ENCODE assay signal across 21 cellular contexts in the genomic region with DNA sequence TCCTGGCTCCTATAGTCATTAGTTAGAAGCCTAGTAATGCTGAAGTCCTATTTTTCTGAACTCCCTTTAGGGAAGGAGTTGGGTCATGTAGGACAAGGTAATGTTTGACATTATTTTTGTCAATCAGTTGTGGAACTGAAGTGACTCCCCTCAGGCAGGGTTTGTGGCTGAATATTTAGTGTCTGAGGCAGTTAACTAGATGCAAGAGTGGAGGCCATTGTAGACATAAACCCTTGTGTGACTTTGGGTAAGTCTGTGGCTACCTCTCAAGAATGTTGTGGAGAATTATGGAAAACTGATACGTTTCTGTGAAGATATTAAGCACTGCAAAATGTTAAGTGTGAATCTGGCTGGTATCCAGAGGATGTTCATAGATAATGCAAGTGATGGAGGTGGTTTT. TPM values are rescaled to one million over a fixed set of nuclear protein-coding genes. Genes with fewer than 3 reads are reported as not detected.
DNase-seq lines count a peak whose midpoint lies in the region; ATAC-seq and TF ChIP-seq lines count a peak whose summit lies in the region.
"Had no signal": no experiment of that assay in that cellular context is flagged by ENCODE, and none has a peak within 500 bp of the region (broad histone marks: within the 10 kb centered on the region; RNA-seq: fewer than 3 reads in every experiment).

No MANE protein-coding gene starts in this region.

- H3K79me2 ChIP-seq in Karpas-422 (ENCODE audit: low read length), result no peaks in the 10 kb centered on the region

- TF ChIP-seq CTCF in endodermal cell (conservative IDR thresholded peaks at IDR 0.05), result no peak
- TF ChIP-seq CTCF in type B pancreatic cell (conservative IDR thresholded peaks at IDR 0.05), result no peak

- 0 out of 2 replicates have a peak overlapping the region, but pooled peaks have one; percentile 11 for H3K9ac ChIP-seq in Karpas-422 (ENCODE audit: low read length)
- H3K9ac ChIP-seq in endodermal cell (ENCODE audit: extremely low read depth, low read length, poor library complexity, severe bottlenecking), result peak overlapping the region; percentile 43
- H3K9ac ChIP-seq: KMS-11 had no signal

- H3K9me2 ChIP-seq in Karpas-422 (replicated peaks; ENCODE audit: insufficient read depth, low read length), result no peaks in the 10 kb centered on the region

- no peaks in the 10 kb centered on the region for H3K27me3 ChIP-seq in Karpas-422 (ENCODE audit: low read length)
- H3K27me3 ChIP-seq in endodermal cell (ENCODE audit: control insufficient read depth, insufficient read depth, low read length, poor library complexity, severe bottlenecking), result no peaks in the 10 kb centered on the region
- H3K27me3 ChIP-seq: tibial artery had no signal

- peak; percentile 13 for ATAC-seq in left lobe of liver
- ATAC-seq: activated CD8-positive, alpha-beta T cell treated with anti-CD3 and anti-CD28 coated beads, Interleukin-2, amount 10 ng/mL, durations not matched to agents 7 days and 5 days; naive thymus-derived CD4-positive, alpha-beta T cell; SK-N-SH treated with all-trans-retinoic acid at 6 μM for 48 hours; stimulated activated naive CD8-positive, alpha-beta T cell treated with anti-CD3 and anti-CD28 coated beads, Interleukin-15, Interleukin-2, amounts not matched to agents 100 U/mL and 50 U/mL, for 24 hours had no signal

- no peak overlapping the region for H3K4me2 ChIP-seq in Karpas-422 (ENCODE audit: low read depth, low read length, poor library complexity, severe bottlenecking)

- H3K36me3 ChIP-seq in Karpas-422 (ENCODE audit: insufficient read depth, low read length) (no peaks in the 10 kb centered on the region), endodermal cell (ENCODE audit: control insufficient read depth, insufficient read depth, low read length) (no peaks in the 10 kb centered on the region)
- H3K36me3 ChIP-seq: tibial artery had no signal

- H3K27ac ChIP-seq in Karpas-422 (ENCODE audit: low read length), result peak overlapping the region; percentile 92
- no peak overlapping the region for H3K27ac ChIP-seq in endodermal cell (ENCODE audit: low read depth, low read length)
- H3K27ac ChIP-seq: KMS-11, tibial artery had no signal

- H3K9me3 ChIP-seq in Karpas-422 (ENCODE audit: low read length) (no peaks in the 10 kb centered on the region), endodermal cell (ENCODE audit: control insufficient read depth, low read length) (peaks cover 11% of the 10 kb centered on the region)
- H3K9me3 ChIP-seq: tibial artery had no signal

- no peak overlapping the region for H3K4me3 ChIP-seq in Karpas-422 (ENCODE audit: low read length)
- peak overlapping the region; percentile 80 for H3K4me3 ChIP-seq in endodermal cell (ENCODE audit: low read length)
- H3K4me3 ChIP-seq: tibial artery had no signal

- H3K27ac Mint-ChIP-seq in endodermal cell (no peak overlapping the region), type B pancreatic cell (peak overlapping the region; percentile 89)
- H3K27ac Mint-ChIP-seq: activated CD8-positive, alpha-beta T cell treated with anti-CD3 and anti-CD28 coated beads, Interleukin-2, amount 10 ng/mL, durations not matched to agents 7 days and 5 days; activated naive CD4-positive, alpha-beta T cell treated with anti-CD3 and anti-CD28 coated beads, Interleukin-2, amount 10 ng/mL, durations not matched to agents 7 days and 5 days; activated T-cell treated with anti-CD3 and anti-CD28 coated beads, Interleukin-2, amount 50 U/mL, for 24 hours; B cell; H9; naive thymus-derived CD4-positive, alpha-beta T cell had no signal

- H3K9me3 Mint-ChIP-seq in endodermal cell (peaks cover 3% of the 10 kb centered on the region), type B pancreatic cell (peaks cover 15% of the 10 kb centered on the region)
- H3K9me3 Mint-ChIP-seq: activated naive CD4-positive, alpha-beta T cell treated with anti-CD3 and anti-CD28 coated beads, Interleukin-2, amount 10 ng/mL, durations not matched to agents 7 days and 5 days; activated T-cell treated with anti-CD3 and anti-CD28 coated beads, Interleukin-2, amount 50 U/mL, for 24 hours had no signal

- H3K4me3 Mint-ChIP-seq in endodermal cell, result peak overlapping the region; percentile 54
- H3K4me3 Mint-ChIP-seq in type B pancreatic cell, result peak overlapping the region; percentile 82
- H3K4me3 Mint-ChIP-seq: activated CD8-positive, alpha-beta T cell treated with anti-CD3 and anti-CD28 coated beads, Interleukin-2, amount 10 ng/mL, durations not matched to agents 7 days and 5 days; activated naive CD4-positive, alpha-beta T cell treated with anti-CD3 and anti-CD28 coated beads, Interleukin-2, amount 10 ng/mL, durations not matched to agents 7 days and 5 days; activated T-cell treated with anti-CD3 and anti-CD28 coated beads, Interleukin-2, amount 50 U/mL, for 24 hours; B cell; H9; naive thymus-derived CD4-positive, alpha-beta T cell had no signal

- H3K27me3 Mint-ChIP-seq in endodermal cell (ENCODE audit: insufficient read depth) (no peaks in the 10 kb centered on the region), type B pancreatic cell (no peaks in the 10 kb centered on the region)
- H3K27me3 Mint-ChIP-seq: activated naive CD4-positive, alpha-beta T cell treated with anti-CD3 and anti-CD28 coated beads, Interleukin-2, amount 10 ng/mL, durations not matched to agents 7 days and 5 days; activated T-cell treated with anti-CD3 and anti-CD28 coated beads, Interleukin-2, amount 50 U/mL, for 24 hours; B cell; naive thymus-derived CD4-positive, alpha-beta T cell had no signal

- WGBS in endodermal cell (ENCODE audit: insufficient coverage in 1 of 2, insufficient read length in 1 of 2), 2 experiments, result 80 to 81% methylated on average over 1 of the region's 1 CpG

- H3K36me3 Mint-ChIP-seq in endodermal cell (ENCODE audit: low read depth) (no peaks in the 10 kb centered on the region), type B pancreatic cell (peaks cover 4% of the 10 kb centered on the region)

- H3K4me1 Mint-ChIP-seq in endodermal cell (peaks cover 43% of the 10 kb centered on the region), type B pancreatic cell (ENCODE audit: unreplicated experiment) (peaks cover 28% of the 10 kb centered on the region)
- H3K4me1 Mint-ChIP-seq: B cell had no signal

- H3K4me1 ChIP-seq in Karpas-422 (ENCODE audit: low read length) (peaks cover 90% of the 10 kb centered on the region), endodermal cell (ENCODE audit: control insufficient read depth, insufficient read depth, low read length) (peaks cover 15% of the 10 kb centered on the region)

- H4K20me1 ChIP-seq in Karpas-422 (ENCODE audit: insufficient read depth, low read depth, low read length), result no peaks in the 10 kb centered on the region

- DNase-seq in Karpas-422 (no peak), endodermal cell (no peak), left lobe of liver (ENCODE audit: low spot score) (no peak), type B pancreatic cell (ENCODE audit: extremely low spot score, unreplicated experiment) (no peak), NCI-H748 treated with DMSO at 0.1 percent for 48 hours (lab: John Stamatoyannopoulos, UW) (no peak), T-helper 2 cell (no peak), ureter (ENCODE audit: low spot score) (no peak)
- DNase-seq: activated CD8-positive, alpha-beta T cell treated with anti-CD3 and anti-CD28 coated beads, Interleukin-2, amount 10 ng/mL, durations not matched to agents 7 days and 5 days; activated naive CD4-positive, alpha-beta T cell treated with anti-CD3 and anti-CD28 coated beads, Interleukin-2, amount 10 ng/mL, durations not matched to agents 7 days and 5 days; activated T-cell treated with anti-CD3 and anti-CD28 coated beads, Interleukin-2, amount 50 U/mL, for 24 hours; H9; naive thymus-derived CD4-positive, alpha-beta T cell; NCI-H1092; NCI-H2081 treated with DMSO at 0.1 percent for 48 hours; stimulated activated CD4-positive, alpha-beta T cell treated with anti-CD3 and anti-CD28 coated beads, Interleukin-4, amount 100 ng/mL, for 1 hour; stimulated activated naive CD8-positive, alpha-beta T cell treated with anti-CD3 and anti-CD28 coated beads, Interleukin-15, Interleukin-2, amounts not matched to agents 100 U/mL and 50 U/mL, for 24 hours; T1000; tibial artery had no signal

- peak overlapping the region; percentile 52; the same call in 1 of the 2 replicates for H2AFZ ChIP-seq in Karpas-422 (ENCODE audit: low read length)

RNA-seq across cellular contexts. Expression of a gene that starts 59.4 kb away (rescaled TPM):
- 3.0 and 4.5 TPM in 2 replicates for total RNA-seq in Karpas-422 (2014; rRNA removed; shearing (Covaris generic); ENCODE audit: low replicate concordance)
- total RNA-seq in endodermal cell (10 to 100 TPM in 1 of 2 donors, 1 to 10 TPM in 1; 7.3 to 12.1 TPM), left lobe of liver (20.0 TPM), type B pancreatic cell (ENCODE audit: low replicate concordance) (7.2 and 14.5 TPM in 2 replicates), ureter (29.9 TPM)
- 7.0 TPM for polyA plus RNA-seq in endodermal cell (2013, experiment 1 of 2)
- polyA plus RNA-seq in endodermal cell (2013, experiment 2 of 2), result 5.9 TPM
